ENCODE assay signal across 15 cellular contexts in genomic region chr7:127976722-127977121, GRCh38. TPM values are rescaled to one million over a fixed set of nuclear protein-coding genes. Genes with fewer than 3 reads are reported as not detected.
"Had no signal": no experiment of that assay in that cellular context is flagged by ENCODE, and none has a peak within 500 bp of the region (broad histone marks: within the 10 kb centered on the region; RNA-seq: fewer than 3 reads in every experiment).

No MANE protein-coding gene starts in this region.

- H3K27me3 ChIP-seq: stomach, testis had no signal

- H3K4me1 ChIP-seq: testis had no signal

- DNase-seq: activated CD4-positive, alpha-beta T cell treated with anti-CD3 and anti-CD28 coated beads, Interleukin-2, amount 10 ng/mL, durations not matched to agents 24 days and 14 days; activated CD4-positive, CD25-positive, alpha-beta regulatory T cell; activated CD8-positive, alpha-beta memory T cell treated with anti-CD3 and anti-CD28 coated beads, Interleukin-2, amount 50 U/mL, for 4 hours; activated CD8-positive, alpha-beta T cell treated with anti-CD3 and anti-CD28 coated beads, Interleukin-2, amount 10 ng/mL, durations not matched to agents 7 days and 5 days; activated gamma-delta T cell; activated T-cell treated with anti-CD3 and anti-CD28 coated beads, Interleukin-2, amount 50 U/mL, for 48 hours; kidney glomerular epithelial cell; mesenchymal stem cell; natural killer cell; stimulated activated CD4-positive, alpha-beta T cell treated with anti-CD3 and anti-CD28 coated beads, Interleukin-1b, Interleukin-23, amount 100 ng/mL, for 48 hours; SW 1271 had no signal

- H3K27me3 Mint-ChIP-seq: activated CD4-positive, alpha-beta T cell treated with anti-CD3 and anti-CD28 coated beads, Interleukin-2, amount 10 ng/mL, durations not matched to agents 24 days and 14 days had no signal

- H3K4me3 ChIP-seq: stomach, testis had no signal

- H3K9me3 ChIP-seq: testis had no signal

- ATAC-seq: activated CD8-positive, alpha-beta T cell treated with anti-CD3 and anti-CD28 coated beads, Interleukin-2, amount 10 ng/mL, durations not matched to agents 7 days and 5 days; activated naive CD4-positive, alpha-beta T cell treated with anti-CD3 and anti-CD28 coated beads, Interleukin-2, amount 50 U/mL, for 72 hours; natural killer cell had no signal

- H3K4me3 Mint-ChIP-seq: activated CD4-positive, alpha-beta T cell treated with anti-CD3 and anti-CD28 coated beads, Interleukin-2, amount 10 ng/mL, durations not matched to agents 24 days and 14 days; activated CD8-positive, alpha-beta T cell treated with anti-CD3 and anti-CD28 coated beads, Interleukin-2, amount 10 ng/mL, durations not matched to agents 7 days and 5 days; natural killer cell had no signal

- H3K27ac Mint-ChIP-seq: activated CD4-positive, alpha-beta T cell treated with anti-CD3 and anti-CD28 coated beads, Interleukin-2, amount 10 ng/mL, durations not matched to agents 24 days and 14 days; activated CD8-positive, alpha-beta T cell treated with anti-CD3 and anti-CD28 coated beads, Interleukin-2, amount 10 ng/mL, durations not matched to agents 7 days and 5 days; natural killer cell had no signal

- H3K27ac ChIP-seq: testis had no signal

RNA-seq across cellular contexts. Expression of gene LRRC4, which starts 54.5 kb away (rescaled TPM):
- total RNA-seq: T-helper 2 cell treated with Interferon-gamma antibody and Interleukin-4, amounts not matched to agents 100 ng/mL and 5 ng/mL, for 36 hours had no signal
